24 cellular contexts compared by ENCODE assay signal in the genomic region with DNA sequence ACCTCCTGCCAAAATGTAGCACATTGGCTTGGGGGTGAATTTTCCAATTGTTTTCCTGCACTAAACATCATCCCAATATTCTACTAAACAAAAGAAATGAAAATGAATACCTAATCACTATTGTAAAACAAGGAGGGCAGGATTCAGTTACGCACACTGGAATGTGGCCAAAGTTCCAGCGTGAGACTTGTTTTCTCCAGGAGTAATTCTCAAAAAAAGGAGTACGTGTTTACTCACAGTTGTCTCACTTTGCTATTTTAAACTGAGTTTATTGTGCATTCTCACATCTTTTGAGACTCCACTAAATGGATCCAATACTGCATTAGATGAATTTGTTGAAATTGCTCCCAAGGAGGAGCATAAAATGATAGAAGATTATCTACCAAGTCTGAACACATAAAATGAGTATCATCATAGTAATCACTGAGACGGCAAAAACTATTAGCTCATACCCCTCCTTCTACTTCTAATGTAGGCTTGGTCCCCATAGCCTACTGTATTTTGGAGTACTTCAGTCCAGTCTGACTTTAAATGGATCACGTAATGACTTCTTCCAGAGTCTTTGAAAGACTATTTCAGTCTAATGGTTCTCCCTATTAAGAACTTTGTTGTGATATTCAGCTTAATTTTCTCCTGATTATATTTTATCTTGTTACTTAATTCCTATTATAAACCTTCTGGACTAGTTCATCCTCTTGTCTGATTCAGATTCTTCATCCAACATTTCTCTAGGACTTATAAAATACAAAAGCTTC. TPM values are rescaled to one million over a fixed set of nuclear protein-coding genes. Genes with fewer than 3 reads are reported as not detected.
DNase-seq lines count a peak whose midpoint lies in the region; FAIRE-seq lines count a peak whose summit lies in the region.
"Had no signal": no experiment of that assay in that cellular context is flagged by ENCODE, and none has a peak within 500 bp of the region (broad histone marks: within the 10 kb centered on the region; RNA-seq: fewer than 3 reads in every experiment).

No MANE protein-coding gene starts in this region.

- no peaks in the 10 kb centered on the region for H3K27me3 ChIP-seq in layer of hippocampus (ENCODE audit: control insufficient read depth, insufficient read depth, low read length)
- H3K27me3 ChIP-seq: Peyer's patch had no signal

- in situ Hi-C loops in G401 (cut with HindIII; ENCODE audit: low sequenced_read_pairs) = no loop called here

- DNase-seq in NCI-H748 (lab: John Stamatoyannopoulos, UW; ENCODE audit: unreplicated experiment) = peak; percentile 25
- DNase-seq in NCI-H748 treated with DMSO at 0.1 percent for 48 hours (lab: John Stamatoyannopoulos, UW) = no peak
- peak; percentile 84 for DNase-seq in superior temporal gyrus (ENCODE audit: extremely low spot score)
- no peak for DNase-seq in cerebellar cortex (ENCODE audit: low spot score)
- DNase-seq in RCC 7860 (ENCODE audit: low spot score) = no peak
- DNase-seq in G401 (ENCODE audit: low spot score) = no peak
- DNase-seq: 8988T, DMS153, GM23248, IMR-90, NCI-H1436 treated with DMSO at 0.1 percent for 48 hours, NCI-H2029, NCI-H2227 treated with DMSO at 0.1 percent for 48 hours, NCI-H524, Peyer's patch had no signal

- H3K27ac ChIP-seq in angular gyrus (ENCODE audit: low read depth, low read length) (peak overlapping the region; percentile 90), layer of hippocampus (ENCODE audit: low read depth, low read length) (peak overlapping the region; percentile 69)
- H3K27ac ChIP-seq: GM23248, Peyer's patch had no signal

- FAIRE-seq in RCC 7860 (lab: Jason Lieb, UNC) = no peak
- FAIRE-seq: GM12891, GM19239, HTR-8/SVneo had no signal

RNA-seq across cellular contexts. Expression of a gene that starts 3.8 kb away (rescaled TPM):
- total RNA-seq in G401 (2014; rRNA removed; shearing (Covaris generic)) = not detected in 2 replicates
- total RNA-seq: B cell, GM23248, IMR-90, M059J, Peyer's patch, Right ventricle myocardium inferior, SK-MEL-5 had no signal

Comparison
In these comparisons a context has a peak if more than half of its experiments do, and no peak if none do; other contexts are left out.
1. DNase-seq: peak in NCI-H748 (single experiment) and superior temporal gyrus (single experiment); none in NCI-H748 treated with DMSO at 0.1 percent for 48 hours (single experiment), cerebellar cortex (single experiment), RCC 7860 (single experiment) and G401 (single experiment).